11 cellular contexts compared by ENCODE assay signal in genomic region chr3:138470687-138471086, GRCh38.
"Had no signal": no experiment of that assay in that cellular context is flagged by ENCODE, and none has a peak within 500 bp of the region (broad histone marks: within the 10 kb centered on the region; RNA-seq: fewer than 3 reads in every experiment).

No MANE protein-coding gene starts in this region.

- H3K4me3 ChIP-seq: breast epithelium, hepatocyte, ovary, SJSA1 had no signal

- ATAC-seq: stimulated activated effector memory CD8-positive, alpha-beta T cell treated with anti-CD3 and anti-CD28 coated beads, Interleukin-12 subunit alpha, Interleukin-12 subunit beta, amount 100 ng/mL, for 72 hours had no signal

- H3K9me3 ChIP-seq: breast epithelium, ovary, SJSA1 had no signal

- H3K4me1 ChIP-seq: breast epithelium, SJSA1 had no signal

- H3K27ac ChIP-seq: breast epithelium, hepatocyte, ovary, SJSA1 had no signal

- H3K27me3 ChIP-seq: breast epithelium, hepatocyte, ovary, SJSA1 had no signal

- H3K36me3 ChIP-seq: breast epithelium, ovary, SJSA1 had no signal

- DNase-seq: activated CD4-positive, alpha-beta memory T cell treated with anti-CD3 and anti-CD28 coated beads for 36 hours; activated CD4-positive, alpha-beta T cell treated with anti-CD3 and anti-CD28 coated beads for 1 hour; activated gamma-delta T cell treated with Interleukin-2 at 50 U/mL for 16 hours; activated naive CD8-positive, alpha-beta T cell treated with anti-CD3 and anti-CD28 coated beads, Interleukin-2, amount 10 ng/mL, durations not matched to agents 7 days and 5 days; activated T-cell treated with anti-CD3 and anti-CD28 coated beads, Interleukin-2, amount 50 U/mL, for 48 hours; ovary; SW 1271 had no signal
